ENCODE assay signal across 10 cellular contexts in the genomic region with DNA sequence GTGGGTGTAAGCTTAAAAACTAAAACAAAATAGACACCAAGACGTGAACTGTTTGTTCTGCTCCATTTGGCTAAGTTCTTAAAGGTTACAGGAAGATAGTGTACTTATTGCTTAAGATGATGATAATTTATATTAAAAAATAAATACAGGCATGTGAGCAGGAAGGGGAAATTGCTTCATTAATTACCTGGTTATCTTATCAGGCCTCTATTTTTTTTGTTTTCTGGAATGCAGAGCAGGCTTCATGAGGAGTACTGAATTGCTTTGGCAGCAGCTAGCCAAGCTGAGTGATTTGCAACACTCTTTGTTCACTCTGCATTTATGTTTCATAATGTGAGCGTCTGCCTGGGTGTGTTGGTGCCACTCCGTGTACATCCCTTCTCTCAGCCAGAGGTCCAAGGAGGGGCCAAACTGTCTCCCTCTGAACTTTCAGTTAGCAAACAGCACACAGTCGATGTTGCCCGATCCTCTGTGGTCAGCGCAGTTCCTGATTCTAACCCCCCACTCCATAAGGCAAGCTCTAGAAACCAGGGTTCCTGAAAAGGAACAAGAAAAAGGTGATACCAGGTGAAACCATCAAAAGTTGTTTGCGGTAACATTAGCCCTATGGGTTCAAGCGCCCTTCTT.
A peak's percentile ranks its signal among the peaks of the same experiment; 100 is the strongest.
DNase-seq lines count a peak whose midpoint lies in the region; TF ChIP-seq lines count a peak whose summit lies in the region.
"Had no signal": no experiment of that assay in that cellular context is flagged by ENCODE, and none has a peak within 500 bp of the region (broad histone marks: within the 10 kb centered on the region; RNA-seq: fewer than 3 reads in every experiment).

No MANE protein-coding gene starts in this region.

- no peaks in the 10 kb centered on the region for H3K9me2 ChIP-seq in GM23248 (ENCODE audit: insufficient read depth)

- DNase-seq in Ammon's horn (ENCODE audit: low spot score) (peak; percentile 12), NOMO-1 treated with DMSO at 0.1 percent for 48 hours (lab: John Stamatoyannopoulos, UW; ENCODE audit: unreplicated experiment) (peak; percentile 8), fibroblast of mammary gland (ENCODE audit: low read depth) (peak; percentile 4), neural crest cell (ENCODE audit: low read depth, low spot score) (no peak), GM23248 (no peak), NCI-H82 (lab: John Stamatoyannopoulos, UW) (no peak), nucleus accumbens (lab: John Stamatoyannopoulos, UW) (no peak), NCI-H1092 treated with DMSO at 0.1 percent for 48 hours (lab: John Stamatoyannopoulos, UW) (no peak)
- DNase-seq: naive thymus-derived CD8-positive, alpha-beta T cell had no signal

- H3K36me3 ChIP-seq in GM23248 (ENCODE audit: low read depth): no peaks in the 10 kb centered on the region

- in situ Hi-C loops in GM23248 (cut with MboI): no loop called here

- no peak overlapping the region for H3K4me3 ChIP-seq in fibroblast of mammary gland (ENCODE audit: control insufficient read depth, low read depth, low read length)
- H3K4me3 ChIP-seq in GM23248: no peak overlapping the region

- no peak overlapping the region for H3K4me3 Mint-ChIP-seq in neural crest cell
- H3K4me3 Mint-ChIP-seq: activated naive CD4-positive, alpha-beta T cell treated with anti-CD3 and anti-CD28 coated beads, Interleukin-2, amount 50 U/mL, for 24 hours had no signal

- no peak for TF ChIP-seq CTCF in fibroblast of mammary gland (conservative IDR thresholded peaks at IDR 0.05; ENCODE audit: control insufficient read depth, insufficient read depth, low read depth, low read length)
- no peak for TF ChIP-seq CTCF in neural crest cell (conservative IDR thresholded peaks at IDR 0.05)

- H3K4me1 Mint-ChIP-seq in neural crest cell: peaks cover 53% of the 10 kb centered on the region
- H3K4me1 Mint-ChIP-seq: activated naive CD4-positive, alpha-beta T cell treated with anti-CD3 and anti-CD28 coated beads, Interleukin-2, amount 50 U/mL, for 24 hours had no signal

- H3K9ac ChIP-seq in GM23248: no peak overlapping the region

- H3K79me2 ChIP-seq in GM23248 (ENCODE audit: insufficient read depth): no peaks in the 10 kb centered on the region

- no peaks in the 10 kb centered on the region for H3K36me3 Mint-ChIP-seq in neural crest cell (ENCODE audit: low read depth)
- H3K36me3 Mint-ChIP-seq: activated naive CD4-positive, alpha-beta T cell treated with anti-CD3 and anti-CD28 coated beads, Interleukin-2, amount 50 U/mL, for 24 hours; naive thymus-derived CD8-positive, alpha-beta T cell had no signal

- 69 to 72% methylated on average over 8 of the region's 8 CpGs for WGBS in GM23248 (ENCODE audit: low coverage in 1 of 2, low lambda C conversion rate in 2 of 2, missing lambda C conversion rate in 2 of 2), 2 experiments

- H3K27ac ChIP-seq in GM23248: no peak overlapping the region

- no peaks in the 10 kb centered on the region for H3K9me3 ChIP-seq in GM23248 (ENCODE audit: low read depth)

- no peak overlapping the region for H3K4me2 ChIP-seq in GM23248 (ENCODE audit: unreplicated experiment)

- peaks cover 2% of the 10 kb centered on the region for H3K9me3 Mint-ChIP-seq in neural crest cell
- H3K9me3 Mint-ChIP-seq: activated naive CD4-positive, alpha-beta T cell treated with anti-CD3 and anti-CD28 coated beads, Interleukin-2, amount 50 U/mL, for 24 hours; naive thymus-derived CD8-positive, alpha-beta T cell had no signal

- no peaks in the 10 kb centered on the region for H3K4me1 ChIP-seq in GM23248 (ENCODE audit: insufficient read depth)

- H3F3A ChIP-seq in GM23248 (ENCODE audit: insufficient read depth): no peaks in the 10 kb centered on the region

- peak overlapping the region; percentile 81 for H3K27ac Mint-ChIP-seq in neural crest cell (ENCODE audit: unreplicated experiment)
- H3K27ac Mint-ChIP-seq: activated naive CD4-positive, alpha-beta T cell treated with anti-CD3 and anti-CD28 coated beads, Interleukin-2, amount 50 U/mL, for 24 hours; naive thymus-derived CD8-positive, alpha-beta T cell had no signal

- no peaks in the 10 kb centered on the region for H4K20me1 ChIP-seq in GM23248 (ENCODE audit: insufficient read depth)

- H3K27me3 ChIP-seq in GM23248 (replicated peaks; ENCODE audit: insufficient read depth): no peaks in the 10 kb centered on the region

- H2AFZ ChIP-seq in GM23248: no peak overlapping the region

- H3K27me3 Mint-ChIP-seq in neural crest cell (ENCODE audit: low read depth): no peaks in the 10 kb centered on the region

Comparison
In these comparisons a context has a peak if more than half of its experiments do, and no peak if none do; other contexts are left out.
1. DNase-seq: peak in Ammon's horn (single experiment), NOMO-1 treated with DMSO at 0.1 percent for 48 hours (single experiment) and fibroblast of mammary gland (single experiment); none in neural crest cell (single experiment), GM23248 (single experiment), NCI-H82 (single experiment), nucleus accumbens (0 of 56) and NCI-H1092 treated with DMSO at 0.1 percent for 48 hours (single experiment).